Comparison of ENCODE assay signal across 16 cellular contexts in genomic region chr9:9799287-9799686, GRCh38.
DNase-seq lines count a peak whose midpoint lies in the region; ATAC-seq and TF ChIP-seq lines count a peak whose summit lies in the region.
"Had no signal": no experiment of that assay in that cellular context is flagged by ENCODE, and none has a peak within 500 bp of the region (broad histone marks: within the 10 kb centered on the region; RNA-seq: fewer than 3 reads in every experiment).

No MANE protein-coding gene starts in this region.

- H3K4me3 ChIP-seq in OCI-LY3 (ENCODE audit: low read length): no peak overlapping the region
- H3K4me3 ChIP-seq in tibial artery: no peak overlapping the region
- H3K4me3 ChIP-seq: BLaER1 had no signal

- no peaks in the 10 kb centered on the region for H3K79me2 ChIP-seq in OCI-LY3 (ENCODE audit: low read length)

- no peak for DNase-seq in tibial artery
- DNase-seq in stimulated activated CD4-positive, alpha-beta T cell treated with anti-CD3 and anti-CD28 coated beads, Interleukin-4, amount 100 ng/mL, for 4 hours: no peak
- DNase-seq: 8988T; AML-193; CD4-positive, CD25-positive, alpha-beta regulatory T cell; DMS53; HCEC 1CT; HFFc6 had no signal

- H3K9ac ChIP-seq in OCI-LY3 (ENCODE audit: low read length): no peak overlapping the region
- H3K9ac ChIP-seq: BLaER1 had no signal

- TF ChIP-seq CTCF in OCI-LY3 (IDR thresholded peaks at IDR 0.05; ENCODE audit: low read depth, low read length): no peak
- no peak for TF ChIP-seq CTCF in tibial artery (IDR thresholded peaks at IDR 0.05)

- ATAC-seq in GM18520 (IDR thresholded peaks at IDR 0.05; ENCODE audit: unreplicated experiment) (peak; percentile 42), GM21423 (IDR thresholded peaks at IDR 0.05; ENCODE audit: unreplicated experiment) (peak; percentile 61), HG02870 (IDR thresholded peaks at IDR 0.05; ENCODE audit: unreplicated experiment) (peak; percentile 49), GM18505 (IDR thresholded peaks at IDR 0.05; ENCODE audit: unreplicated experiment) (no peak), GM21723 (IDR thresholded peaks at IDR 0.05; ENCODE audit: unreplicated experiment) (no peak)

- peak overlapping the region; percentile 11; the same call in 1 of the 2 replicates for H3K4me2 ChIP-seq in OCI-LY3 (ENCODE audit: low read length)
- H3K4me2 ChIP-seq: BLaER1 had no signal

- TF ChIP-seq POLR2A in GM18505 (IDR thresholded peaks at IDR 0.05; ENCODE audit: borderline replicate concordance, extremely low read depth, insufficient read depth, insufficient read length): no peak

- H2AFZ ChIP-seq in OCI-LY3 (ENCODE audit: low read depth, low read length): 0 out of 2 replicates have a peak overlapping the region, but pooled peaks have one; percentile 40

- intact Hi-C loops in tibial artery (cut with DNase I; ENCODE audit: low total_unique reads): no loop called here

- no peaks in the 10 kb centered on the region for H3K36me3 ChIP-seq in OCI-LY3 (replicated peaks; ENCODE audit: low read depth, low read length)
- H3K36me3 ChIP-seq in tibial artery: no peaks in the 10 kb centered on the region
- H3K36me3 ChIP-seq: BLaER1 had no signal

- H3K27ac ChIP-seq in OCI-LY3 (ENCODE audit: low read length) (no peak overlapping the region), tibial artery (no peak overlapping the region)
- H3K27ac ChIP-seq: BLaER1, HL-60 had no signal

- H4K20me1 ChIP-seq in OCI-LY3 (ENCODE audit: insufficient read depth, low read length): no peaks in the 10 kb centered on the region
- H4K20me1 ChIP-seq: BLaER1 had no signal

- H3K27me3 ChIP-seq in OCI-LY3 (ENCODE audit: low read depth, low read length) (no peaks in the 10 kb centered on the region), tibial artery (no peaks in the 10 kb centered on the region)
- H3K27me3 ChIP-seq: BLaER1 had no signal

- H3K4me1 ChIP-seq in OCI-LY3 (ENCODE audit: low read length): no peaks in the 10 kb centered on the region; the same call in 1 of the 2 replicates
- no peaks in the 10 kb centered on the region for H3K4me1 ChIP-seq in tibial artery
- H3K4me1 ChIP-seq: BLaER1 had no signal

- no peaks in the 10 kb centered on the region for H3K9me3 ChIP-seq in OCI-LY3 (ENCODE audit: insufficient read depth, low read length)
- no peaks in the 10 kb centered on the region for H3K9me3 ChIP-seq in tibial artery
- H3K9me3 ChIP-seq: BLaER1 had no signal

Comparison
In these comparisons a context has a peak if more than half of its experiments do, and no peak if none do; other contexts are left out.
1. ATAC-seq: peak in GM18520 (single experiment), GM21423 (single experiment) and HG02870 (single experiment); none in GM18505 (single experiment) and GM21723 (single experiment).